ENCODE assay signal across 26 cellular contexts in genomic region chr18:26734760-26735159, GRCh38.
A peak's percentile ranks its signal among the peaks of the same experiment; 100 is the strongest.
DNase-seq lines count a peak whose midpoint lies in the region; ATAC-seq, FAIRE-seq and TF ChIP-seq lines count a peak whose summit lies in the region.
"Had no signal": no experiment of that assay in that cellular context is flagged by ENCODE, and none has a peak within 500 bp of the region (broad histone marks: within the 10 kb centered on the region; RNA-seq: fewer than 3 reads in every experiment).

No MANE protein-coding gene starts in this region.

- H3K79me2 ChIP-seq in H1 (ENCODE audit: control insufficient read depth in 1 of 2, insufficient read depth in 2 of 2, low read length in 2 of 2) (no peaks in the 10 kb centered on the region), neural cell (replicated peaks; ENCODE audit: insufficient read depth, low read length) (no peaks in the 10 kb centered on the region), neural progenitor cell (ENCODE audit: low read depth) (no peaks in the 10 kb centered on the region)

- H3K4me3 ChIP-seq in H1 (ENCODE audit: extremely low read depth in 1 of 4, insufficient read depth in 2 of 4, low read depth in 3 of 4, low read length in 4 of 4), result no peak overlapping the region
- peak overlapping the region; percentile 21 for H3K4me3 ChIP-seq in neural cell (ENCODE audit: low read length)
- H3K4me3 ChIP-seq in neural progenitor cell, result no peak overlapping the region
- H3K4me3 ChIP-seq: A549; BLaER1 treated with 17β-estradiol and CSF1 and Interleukin-3, amounts not matched to agents 10 nM and 100 nM; GM23338; HAP-1 had no signal

- H3K18ac ChIP-seq in H1 (ENCODE audit: extremely low read depth, low read length), result no peak overlapping the region

- H3K36me3 Mint-ChIP-seq in neural progenitor cell, result peaks cover 3% of the 10 kb centered on the region
- H3K36me3 Mint-ChIP-seq: CD14-positive monocyte; CD8-positive, alpha-beta memory T cell had no signal

- H2BK20ac ChIP-seq in H1 (ENCODE audit: low read length), result no peak overlapping the region

- H3K4me1 ChIP-seq in H1 (replicated peaks in 1 of 4; ENCODE audit: control insufficient read depth in 3 of 4, insufficient read depth in 4 of 4, low read length in 3 of 4) (peaks cover 0 to 6% (median 2%) of the 10 kb centered on the region in 4 experiments; a peak in 3 of 7 replicates), neural progenitor cell (peaks cover 1% of the 10 kb centered on the region)
- H3K4me1 ChIP-seq: A549; BE2C; BLaER1 treated with 17β-estradiol and CSF1 and Interleukin-3, amounts not matched to agents 10 nM and 100 nM had no signal

- TF ChIP-seq CTCF in H1 (IDR thresholded peaks at IDR 0.05; ENCODE audit: control extremely low read depth in 1 of 3, insufficient read depth in 1 of 3, low read depth in 1 of 3, low read length in 3 of 3) (no peak), neural cell (IDR thresholded peaks at IDR 0.05; ENCODE audit: poor library complexity, severe bottlenecking) (no peak), neural progenitor cell (IDR thresholded peaks at IDR 0.05) (no peak)

- H3K27ac Mint-ChIP-seq in neural progenitor cell, result no peak overlapping the region
- H3K27ac Mint-ChIP-seq: CD14-positive monocyte; CD4-positive, alpha-beta T cell; CD8-positive, alpha-beta memory T cell; GM23338; HFFc6 had no signal

- POLR2A ChIA-PET in H1 (lab: Charles Lee; ENCODE audit: partially characterized antibody), result no interaction called here

- no peak overlapping the region for H4K5ac ChIP-seq in H1 (ENCODE audit: insufficient read length, low read depth, low read length)

- H2BK120ac ChIP-seq in H1 (replicated peaks; ENCODE audit: low read depth, low read length), result no peak overlapping the region

- H2AK5ac ChIP-seq in H1 (ENCODE audit: low read depth, low read length), result no peak overlapping the region

- no peak overlapping the region for H4K8ac ChIP-seq in H1 (ENCODE audit: extremely low read depth, insufficient read depth, low read length)

- TF ChIP-seq EP300 in H1 (IDR thresholded peaks at IDR 0.05; ENCODE audit: borderline replicate concordance in 1 of 2, low read depth in 2 of 2, low read length in 2 of 2), result no peak
- peak; percentile 79 for TF ChIP-seq EP300 in neural cell (conservative IDR thresholded peaks at IDR 0.05; ENCODE audit: poor library complexity, severe bottlenecking)

- TF ChIP-seq RAD21 in H1 (IDR thresholded peaks at IDR 0.05 in 1 of 2, conservative IDR thresholded peaks at IDR 0.05 in 1 of 2; ENCODE audit: low read depth in 2 of 2, low read length in 2 of 2) (no peak), neural cell (conservative IDR thresholded peaks at IDR 0.05) (no peak)

- H4K91ac ChIP-seq in H1 (replicated peaks; ENCODE audit: insufficient read length, low read length), result no peak overlapping the region

- H3K9me3 ChIP-seq in KOPT-K1 (ENCODE audit: insufficient read depth, low read length, poor library complexity, severe bottlenecking) (peaks cover 8% of the 10 kb centered on the region), H1 (ENCODE audit: insufficient read depth in 2 of 2, low read depth in 1 of 2, low read length in 1 of 2) (0 out of 4 replicates have a peak, but pooled peaks cover 0 to 2% of the 10 kb centered on the region in 2 experiments), neural cell (ENCODE audit: low read length) (peaks cover 4% of the 10 kb centered on the region), neural progenitor cell (ENCODE audit: low read depth) (no peaks in the 10 kb centered on the region)
- H3K9me3 ChIP-seq: A549, BE2C had no signal

- CTCF ChIA-PET in H1 (lab: Charles Lee; ENCODE audit: partially characterized antibody), result no interaction called here

- no peaks in the 10 kb centered on the region for H4K20me1 ChIP-seq in H1 (replicated peaks in 1 of 2; ENCODE audit: control insufficient read depth in 1 of 2, insufficient read depth in 2 of 2, low read length in 2 of 2)
- no peaks in the 10 kb centered on the region for H4K20me1 ChIP-seq in neural cell (ENCODE audit: insufficient read depth)
- H4K20me1 ChIP-seq in neural progenitor cell (ENCODE audit: low read depth), result no peaks in the 10 kb centered on the region
- H4K20me1 ChIP-seq: BLaER1 treated with 17β-estradiol and CSF1 and Interleukin-3, amounts not matched to agents 10 nM and 100 nM had no signal

- 87% methylated on average over 4 of the region's 4 CpGs; no CpG with 5 or more reads in 1 of the 2 experiments for WGBS in H1 (ENCODE audit: extremely low coverage in 1 of 2, insufficient coverage in 1 of 2, insufficient read length in 1 of 2, insufficient replicate concordance in 2 of 2, low coverage in 1 of 2, low lambda C conversion rate in 2 of 2, missing lambda C conversion rate in 1 of 2), 2 experiments

- H3K56ac ChIP-seq in H1 (replicated peaks; ENCODE audit: insufficient read length, low read depth, low read length), result no peak overlapping the region

- H3F3A ChIP-seq in neural cell (ENCODE audit: insufficient read depth, low read length, poor library complexity, severe bottlenecking) (no peaks in the 10 kb centered on the region), neural progenitor cell (ENCODE audit: low read depth) (peaks cover 2% of the 10 kb centered on the region)

- H3K79me1 ChIP-seq in H1 (ENCODE audit: low read depth, low read length), result no peaks in the 10 kb centered on the region

- H3K4me2 ChIP-seq in H1 (ENCODE audit: insufficient read depth in 1 of 2, low read depth in 2 of 2, low read length in 2 of 2) (no peak overlapping the region), neural cell (ENCODE audit: low read length) (no peak overlapping the region), neural progenitor cell (no peak overlapping the region)
- H3K4me2 ChIP-seq: A549; BLaER1 treated with 17β-estradiol and CSF1 and Interleukin-3, amounts not matched to agents 10 nM and 100 nM; GM23338 had no signal

- H3K27me3 ChIP-seq in H1 (replicated peaks in 1 of 4; ENCODE audit: control insufficient read depth in 3 of 4, extremely low read depth in 1 of 4, insufficient read depth in 3 of 4, low read length in 3 of 4), result no peaks in the 10 kb centered on the region
- H3K27me3 ChIP-seq in neural cell (ENCODE audit: insufficient read depth, low read depth, low read length), result no peaks in the 10 kb centered on the region
- no peaks in the 10 kb centered on the region for H3K27me3 ChIP-seq in neural progenitor cell
- H3K27me3 ChIP-seq: BE2C; BLaER1 treated with 17β-estradiol and CSF1 and Interleukin-3, amounts not matched to agents 10 nM and 100 nM had no signal

- peaks cover 2% of the 10 kb centered on the region for H3K27me3 Mint-ChIP-seq in neural progenitor cell (ENCODE audit: insufficient read depth, low read depth)
- H3K27me3 Mint-ChIP-seq: CD4-positive, alpha-beta T cell; CD8-positive, alpha-beta memory T cell had no signal

- no peak for DNase-seq in H1 (ENCODE audit: low read depth in 1 of 2, low spot score in 2 of 2)
- no peak for DNase-seq in NCI-H2171 treated with DMSO at 0.1 percent for 48 hours (lab: John Stamatoyannopoulos, UW)
- no peak for DNase-seq in neural progenitor cell (ENCODE audit: low spot score)
- DNase-seq in effector CD8-positive, alpha-beta T cell (lab: John Stamatoyannopoulos, UW), result no peak
- DNase-seq: 8988T; ACHN; AML-193; BE2C; CD4-positive, alpha-beta T cell; CD8-positive, alpha-beta memory T cell; DMS 273 treated with DMSO at 0.1 percent for 48 hours; DMS79; GF-D8; HFFc6 had no signal

- H3K23ac ChIP-seq in H1 (ENCODE audit: insufficient read length), result no peak overlapping the region

- H3K9ac ChIP-seq in H1 (replicated peaks in 1 of 4; ENCODE audit: extremely low read depth in 1 of 4, low read depth in 3 of 4, low read length in 3 of 4) (no peak overlapping the region), neural cell (ENCODE audit: low read length) (no peak overlapping the region), neural progenitor cell (no peak overlapping the region)
- H3K9ac ChIP-seq: BLaER1 treated with 17β-estradiol and CSF1 and Interleukin-3, amounts not matched to agents 10 nM and 100 nM had no signal

- ATAC-seq in HG03342 (IDR thresholded peaks at IDR 0.05; ENCODE audit: unreplicated experiment), result no peak
- ATAC-seq: A549, GM23338 had no signal

- H3K9me3 Mint-ChIP-seq in neural progenitor cell, result peaks cover 11% of the 10 kb centered on the region

- H2BK12ac ChIP-seq in H1 (ENCODE audit: low read depth, low read length), result peak overlapping the region; percentile 64; the same call in 1 of the 2 replicates

- FAIRE-seq in H1 (lab: Jason Lieb, UNC), result no peak
- FAIRE-seq: A549, D721Med, GM12891, GM18507, H54 had no signal

- no peak overlapping the region for H2BK5ac ChIP-seq in H1 (ENCODE audit: low read depth, low read length)

- H3K27ac ChIP-seq in KOPT-K1 (ENCODE audit: low read depth, low read length, poor library complexity, severe bottlenecking), result peak overlapping the region; percentile 42
- H3K27ac ChIP-seq in H1 (ENCODE audit: low read depth, low read length), result no peak overlapping the region
- peak overlapping the region; percentile 39 for H3K27ac ChIP-seq in neural cell (ENCODE audit: low read length)
- H3K27ac ChIP-seq in neural progenitor cell, result no peak overlapping the region
- H3K27ac ChIP-seq: A549; BLaER1 treated with 17β-estradiol and CSF1 and Interleukin-3, amounts not matched to agents 10 nM and 100 nM had no signal

- H2BK15ac ChIP-seq in H1 (ENCODE audit: low read length), result no peak overlapping the region

- no peaks in the 10 kb centered on the region for H3K23me2 ChIP-seq in H1 (ENCODE audit: low read depth, low read length)

- no peak overlapping the region for H3K4ac ChIP-seq in H1 (replicated peaks; ENCODE audit: insufficient read length, low read depth, low read length)

- no peak overlapping the region for H2AFZ ChIP-seq in H1 (ENCODE audit: low read length)
- H2AFZ ChIP-seq in neural cell (ENCODE audit: low read depth, low read length), result no peak overlapping the region
- H2AFZ ChIP-seq in neural progenitor cell (replicated peaks), result no peak overlapping the region
- H2AFZ ChIP-seq: GM23338 had no signal

- no peak for TF ChIP-seq POLR2A in H1 (IDR thresholded peaks at IDR 0.05; ENCODE audit: control extremely low read depth in 1 of 2, low read depth in 2 of 2, low read length in 2 of 2)

- H3K9me2 ChIP-seq in neural cell (ENCODE audit: insufficient read depth, low read length), result no peaks in the 10 kb centered on the region

- H3K36me3 ChIP-seq in KOPT-K1 (ENCODE audit: insufficient read depth, low read length) (no peaks in the 10 kb centered on the region), H1 (ENCODE audit: control insufficient read depth in 2 of 4, insufficient read depth in 4 of 4, low read length in 3 of 4) (no peaks in the 10 kb centered on the region; a peak in 1 of 8 replicates), neural cell (ENCODE audit: insufficient read depth, low read length) (no peaks in the 10 kb centered on the region), neural progenitor cell (no peaks in the 10 kb centered on the region)
- H3K36me3 ChIP-seq: BE2C; BLaER1 treated with 17β-estradiol and CSF1 and Interleukin-3, amounts not matched to agents 10 nM and 100 nM; HAP-1 had no signal

- no peak overlapping the region for H3K4me3 Mint-ChIP-seq in neural progenitor cell
- H3K4me3 Mint-ChIP-seq: CD14-positive monocyte; CD4-positive, alpha-beta T cell; CD8-positive, alpha-beta memory T cell; GM23338; HFFc6 had no signal

- peaks cover 4% of the 10 kb centered on the region for H3K4me1 Mint-ChIP-seq in neural progenitor cell
- H3K4me1 Mint-ChIP-seq: CD14-positive monocyte; CD8-positive, alpha-beta memory T cell had no signal

- no peak overlapping the region for H3K14ac ChIP-seq in H1 (ENCODE audit: insufficient read length)

TF ChIP-seq in neural cell, 6 proteins besides CTCF, POLR2A, EP300 and RAD21 (continues in another document):
- peak; percentile 60 for TF ChIP-seq POLR2AphosphoS5 (IDR thresholded peaks at IDR 0.05)

Comparison
In these comparisons a context has a peak if more than half of its experiments do, and no peak if none do; other contexts are left out.
1. H3K27ac ChIP-seq: peak in KOPT-K1 (single experiment) and neural cell (single experiment); none in H1 (single experiment) and neural progenitor cell (single experiment).